21 cellular contexts compared by ENCODE assay signal in the genomic region with DNA sequence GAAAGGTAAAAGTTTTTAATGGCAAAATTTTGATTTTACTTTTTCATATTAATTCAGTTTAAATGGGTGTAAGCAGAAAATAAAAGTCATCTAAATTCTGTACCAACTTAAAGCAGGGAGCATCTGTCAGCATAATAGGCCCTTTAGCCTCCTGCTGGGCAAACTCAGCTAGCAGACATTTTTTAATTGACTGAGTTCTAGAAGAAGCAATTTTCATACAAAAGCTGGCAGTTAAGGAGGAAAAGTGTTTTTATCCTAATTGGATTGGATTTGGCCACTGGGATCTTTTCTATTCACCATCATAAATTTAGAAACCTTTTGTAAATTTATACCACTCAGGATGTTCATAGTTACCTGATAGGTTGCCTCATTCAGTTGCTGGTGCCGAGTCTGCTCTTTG.
DNase-seq lines count a peak whose midpoint lies in the region; TF ChIP-seq lines count a peak whose summit lies in the region.
"Had no signal": no experiment of that assay in that cellular context is flagged by ENCODE, and none has a peak within 500 bp of the region (broad histone marks: within the 10 kb centered on the region; RNA-seq: fewer than 3 reads in every experiment).

No MANE protein-coding gene starts in this region.

- H3K4me3 ChIP-seq in retinal pigment epithelial cell (ENCODE audit: low read length), result no peak overlapping the region
- H3K4me3 ChIP-seq: A549, colonic mucosa had no signal

- peak; percentile 36 for TF ChIP-seq CTCF in retinal pigment epithelial cell (conservative IDR thresholded peaks at IDR 0.05; ENCODE audit: low read depth, low read length)

- peak; percentile 60 for DNase-seq in NCI-H2107 treated with DMSO at 0.1 percent for 48 hours (lab: John Stamatoyannopoulos, UW; ENCODE audit: unreplicated experiment)
- no peak for DNase-seq in NCI-H2107 (lab: John Stamatoyannopoulos, UW)
- DNase-seq in NCI-H2171 treated with DMSO at 0.1 percent for 48 hours (lab: John Stamatoyannopoulos, UW), result peak; percentile 70
- DNase-seq in cerebellar cortex (ENCODE audit: low spot score), result peak; percentile 47
- no peak for DNase-seq in retinal pigment epithelial cell (ENCODE audit: low read depth)
- no peak for DNase-seq in inferior parietal cortex (ENCODE audit: extremely low spot score)
- no peak for DNase-seq in activated naive CD4-positive, alpha-beta T cell treated with anti-CD3 and anti-CD28 coated beads, Interleukin-2, amount 50 U/mL, for 16 hours
- no peak for DNase-seq in activated CD4-positive, alpha-beta T cell treated with anti-CD3 and anti-CD28 coated beads for 4 hours
- DNase-seq: activated CD4-positive, alpha-beta memory T cell treated with anti-CD3 and anti-CD28 coated beads, Interleukin-2, amount 10 ng/mL, durations not matched to agents 7 days and 5 days; activated naive CD4-positive, alpha-beta T cell treated with anti-CD3 and anti-CD28 coated beads, Interleukin-2, amount 10 ng/mL, durations not matched to agents 7 days and 5 days; activated T-cell treated with anti-CD3 and anti-CD28 coated beads, Interleukin-2, amount 50 U/mL, for 24 hours; C1 segment of cervical spinal cord; colonic mucosa; foreskin fibroblast; Kasumi-1; nucleus accumbens; RPMI8226; stimulated activated naive CD8-positive, alpha-beta T cell treated with anti-CD3 and anti-CD28 coated beads, Interleukin-15, amount 100 ng/mL, for 72 hours; SW 1271; trophoblast cell had no signal

Comparison
In these comparisons a context has a peak if more than half of its experiments do, and no peak if none do; other contexts are left out.
1. DNase-seq: peak in NCI-H2107 treated with DMSO at 0.1 percent for 48 hours (single experiment), NCI-H2171 treated with DMSO at 0.1 percent for 48 hours (single experiment) and cerebellar cortex (single experiment); none in NCI-H2107 (single experiment), retinal pigment epithelial cell (single experiment), inferior parietal cortex (single experiment), activated naive CD4-positive, alpha-beta T cell treated with anti-CD3 and anti-CD28 coated beads, Interleukin-2, amount 50 U/mL, for 16 hours (single experiment) and activated CD4-positive, alpha-beta T cell treated with anti-CD3 and anti-CD28 coated beads for 4 hours (0 of 2).